Comparison of ENCODE assay signal across 1 cellular context in genomic region chr2:74045454-74045853, GRCh38.
TF ChIP-seq lines count a peak whose summit lies in the region.

No MANE protein-coding gene starts in this region.

TF ChIP-seq in HepG2, 621 proteins besides CTCF, POLR2A, EP300 and RAD21 (continued from another document):
- no peak for TF ChIP-seq ZXDC (CRISPR knock-in tag; IDR thresholded peaks at IDR 0.05)
- TF ChIP-seq HOXA9 (CRISPR knock-in tag; IDR thresholded peaks at IDR 0.05; ENCODE audit: borderline replicate concordance): no peak
- no peak for TF ChIP-seq TGIF2 (CRISPR knock-in tag; IDR thresholded peaks at IDR 0.05)
- TF ChIP-seq ZSCAN5A (CRISPR knock-in tag; IDR thresholded peaks at IDR 0.05; ENCODE audit: borderline replicate concordance): no peak
- no peak for TF ChIP-seq ARNT2 (CRISPR knock-in tag; IDR thresholded peaks at IDR 0.05; ENCODE audit: low read depth)
- no peak for TF ChIP-seq ZNF562 (CRISPR knock-in tag; IDR thresholded peaks at IDR 0.05; ENCODE audit: borderline replicate concordance)
- no peak for TF ChIP-seq DNMT1 (CRISPR knock-in tag; IDR thresholded peaks at IDR 0.05)
- TF ChIP-seq U2AF2 (IDR thresholded peaks at IDR 0.05; ENCODE audit: low read depth, low read length): no peak
- no peak for TF ChIP-seq ZNF383 (CRISPR knock-in tag; IDR thresholded peaks at IDR 0.05; ENCODE audit: borderline replicate concordance)
